Comparison of ENCODE assay signal across 29 cellular contexts in genomic region chr12:25828188-25828587, GRCh38.
A peak's percentile ranks its signal among the peaks of the same experiment; 100 is the strongest.
DNase-seq lines count a peak whose midpoint lies in the region; ATAC-seq and TF ChIP-seq lines count a peak whose summit lies in the region.
"Had no signal": no experiment of that assay in that cellular context is flagged by ENCODE, and none has a peak within 500 bp of the region (broad histone marks: within the 10 kb centered on the region; RNA-seq: fewer than 3 reads in every experiment).

No MANE protein-coding gene starts in this region.

- H3K27ac ChIP-seq in ACC112 (ENCODE audit: low read depth, low read length) (peak overlapping the region; percentile 77; the same call in 1 of the 2 replicates), esophagus muscularis mucosa (replicated peaks in 1 of 4) (peak overlapping the region; percentile 32 to 71 (median 62)), neuronal stem cell (replicated peaks; ENCODE audit: low read length) (no peak overlapping the region)
- H3K27ac ChIP-seq: gastrocnemius medialis, HL-60, lower lobe of right lung, neutrophil had no signal

- H2AK5ac ChIP-seq in neuronal stem cell (ENCODE audit: low read depth, low read length), result no peak overlapping the region

- H2BK120ac ChIP-seq in neuronal stem cell (ENCODE audit: low read depth, low read length), result no peak overlapping the region

- H2BK12ac ChIP-seq in neuronal stem cell (ENCODE audit: low read length), result no peak overlapping the region

- H3K27ac Mint-ChIP-seq in T-cell, result no peak overlapping the region
- H3K27ac Mint-ChIP-seq: activated CD4-positive, alpha-beta memory T cell treated with anti-CD3 and anti-CD28 coated beads for 36 hours; activated naive CD8-positive, alpha-beta T cell; stimulated activated memory B cell treated with anti-CD40 and anti-IgM and Interleukin-4, amounts not matched to agents 10 μg/mL and 1 μg/mL and 100 μg/mL, for 72 hours had no signal

- H3K36me3 ChIP-seq in ACC112 (ENCODE audit: insufficient read depth, low read length) (no peaks in the 10 kb centered on the region), esophagus muscularis mucosa (no peaks in the 10 kb centered on the region), neuronal stem cell (replicated peaks in 1 of 2; ENCODE audit: control insufficient read depth in 2 of 2, insufficient read depth in 2 of 2, low read length in 2 of 2) (no peaks in the 10 kb centered on the region)
- H3K36me3 ChIP-seq: ascending aorta, gastrocnemius medialis, lower lobe of right lung, neutrophil, thoracic aorta had no signal

- H3K9me3 Mint-ChIP-seq in T-cell, result peaks cover 0 to 2% (median 0%) of the 10 kb centered on the region in 3 donors
- H3K9me3 Mint-ChIP-seq: activated CD4-positive, alpha-beta memory T cell treated with anti-CD3 and anti-CD28 coated beads for 36 hours; stimulated activated memory B cell treated with anti-CD40 and anti-IgM and Interleukin-4, amounts not matched to agents 10 μg/mL and 1 μg/mL and 100 μg/mL, for 72 hours had no signal

- no peak for TF ChIP-seq POLR2A in esophagus muscularis mucosa (IDR thresholded peaks at IDR 0.05; ENCODE audit: low read depth)

- POLR2A ChIA-PET in HEK293T (lab: Yijun Ruan, JAX), result no interaction called here
- POLR2A ChIA-PET in T-cell (lab: Charles Lee), result no interaction called here

- H3K9ac ChIP-seq in neuronal stem cell (ENCODE audit: low read depth, low read length, poor library complexity), result no peak overlapping the region

- H3K27me3 ChIP-seq in ACC112 (ENCODE audit: insufficient read depth, low read length) (no peaks in the 10 kb centered on the region), esophagus muscularis mucosa (no peaks in the 10 kb centered on the region), neuronal stem cell (ENCODE audit: control insufficient read depth in 3 of 3, insufficient read depth in 3 of 3, low read depth in 1 of 3, low read length in 3 of 3) (no peaks in the 10 kb centered on the region)
- H3K27me3 ChIP-seq: ascending aorta, gastrocnemius medialis, neutrophil had no signal

- H3K4ac ChIP-seq in neuronal stem cell (ENCODE audit: low read length), result no peak overlapping the region

- DNase-seq in HEK293T (ENCODE audit: extremely low spot score) (no peak), esophagus muscularis mucosa (ENCODE audit: extremely low spot score) (no peak), neuronal stem cell (ENCODE audit: low spot score) (no peak), T-cell (no peak), superior temporal gyrus (ENCODE audit: extremely low spot score) (no peak), NCI-H187 treated with DMSO at 0.1 percent for 48 hours (lab: John Stamatoyannopoulos, UW) (no peak), NCI-H2171 (lab: John Stamatoyannopoulos, UW) (no peak)
- DNase-seq: activated CD4-positive, alpha-beta memory T cell treated with anti-CD3 and anti-CD28 coated beads for 36 hours; activated CD8-positive, alpha-beta memory T cell treated with anti-CD3 and anti-CD28 coated beads, Interleukin-2, amount 50 U/mL, for 48 hours; Calu3; effector CD8-positive, alpha-beta T cell; gastrocnemius medialis; islet precursor cell; lower lobe of right lung; NCI-H1048; NCI-H187; NCI-H2227 treated with DMSO at 0.1 percent for 48 hours; NCI-H774; stimulated activated CD4-positive, alpha-beta T cell treated with anti-CD3 and anti-CD28 coated beads, Interleukin-2, amount 100 ng/mL, for 48 hours had no signal

- no peak overlapping the region for H3K18ac ChIP-seq in neuronal stem cell (ENCODE audit: low read length)

- H2AFZ ChIP-seq in ACC112 (ENCODE audit: low read length, unreplicated experiment), result no peak overlapping the region
- peak overlapping the region; percentile 27 for H2AFZ ChIP-seq in neuronal stem cell (ENCODE audit: low read length)

- no peak for TF ChIP-seq CTCF in esophagus muscularis mucosa (IDR thresholded peaks at IDR 0.05)

- H2BK15ac ChIP-seq in neuronal stem cell (ENCODE audit: low read length), result no peak overlapping the region

- ATAC-seq in T-cell (replicated peaks in 1 of 4), result no peak
- ATAC-seq: activated CD4-positive, CD25-positive, alpha-beta regulatory T cell treated with anti-CD3 and anti-CD28 coated beads, Interleukin-2, amount 50 U/mL, for 24 hours; gastrocnemius medialis; HCT116; lower lobe of right lung; stimulated activated memory B cell treated with anti-CD40 and anti-IgM and Interleukin-4, amounts not matched to agents 10 μg/mL and 1 μg/mL and 100 μg/mL, for 72 hours had no signal

- H3K4me1 ChIP-seq in ACC112 (ENCODE audit: control insufficient read depth, insufficient read depth, low read length, unreplicated experiment) (peaks cover 26% of the 10 kb centered on the region), esophagus muscularis mucosa (peaks cover 2 to 41% (median 37%) of the 10 kb centered on the region in 4 donors), neuronal stem cell (ENCODE audit: control insufficient read depth in 2 of 2, insufficient read depth in 1 of 2, low read depth in 1 of 2, low read length in 2 of 2) (peaks cover 0 to 2% of the 10 kb centered on the region in 2 donors)
- H3K4me1 ChIP-seq: gastrocnemius medialis, lower lobe of right lung had no signal

- H3K4me2 ChIP-seq in neuronal stem cell (ENCODE audit: insufficient read depth, low read length, poor library complexity, severe bottlenecking), result no peak overlapping the region

- no peak overlapping the region for H3K14ac ChIP-seq in neuronal stem cell (ENCODE audit: low read length)

- CTCF ChIA-PET in HEK293T (lab: Yijun Ruan, JAX) (no interaction called here), T-cell (lab: Charles Lee) (no interaction called here)

- H3K79me2 ChIP-seq in ACC112 (ENCODE audit: control insufficient read depth, insufficient read depth, low read length, unreplicated experiment), result no peaks in the 10 kb centered on the region

- intact Hi-C loops in esophagus muscularis mucosa (cut with DNase I), result loop anchor here (10.0 kb wide), 1 partner anchor 243 kb away; no protein-coding TSS in a partner anchor

- H3K23ac ChIP-seq in neuronal stem cell (ENCODE audit: low read depth, low read length, poor library complexity), result no peak overlapping the region

- no peaks in the 10 kb centered on the region for H3K36me3 Mint-ChIP-seq in T-cell
- H3K36me3 Mint-ChIP-seq: activated CD4-positive, alpha-beta memory T cell treated with anti-CD3 and anti-CD28 coated beads for 36 hours; activated naive CD8-positive, alpha-beta T cell; CD14-positive monocyte; stimulated activated memory B cell treated with anti-CD40 and anti-IgM and Interleukin-4, amounts not matched to agents 10 μg/mL and 1 μg/mL and 100 μg/mL, for 72 hours had no signal

- WGBS in esophagus muscularis mucosa, result 37% methylated on average over 4 of the region's 4 CpGs
- no CpG with 5 or more reads among the region's 4 CpGs for WGBS in neuronal stem cell (ENCODE audit: extremely low coverage in 2 of 2, insufficient read length in 2 of 2, insufficient replicate concordance in 1 of 2), 2 donors

- H3K4me3 Mint-ChIP-seq in T-cell, result no peak overlapping the region
- H3K4me3 Mint-ChIP-seq: activated CD4-positive, alpha-beta memory T cell treated with anti-CD3 and anti-CD28 coated beads for 36 hours; activated naive CD8-positive, alpha-beta T cell; CD14-positive monocyte; stimulated activated memory B cell treated with anti-CD40 and anti-IgM and Interleukin-4, amounts not matched to agents 10 μg/mL and 1 μg/mL and 100 μg/mL, for 72 hours had no signal

- H4K8ac ChIP-seq in neuronal stem cell (ENCODE audit: low read depth, low read length), result no peak overlapping the region

- H3K9me3 ChIP-seq in esophagus muscularis mucosa (no peaks in the 10 kb centered on the region), neuronal stem cell (replicated peaks in 1 of 2; ENCODE audit: control insufficient read depth in 2 of 2, insufficient read depth in 1 of 2, low read depth in 1 of 2, low read length in 2 of 2) (no peaks in the 10 kb centered on the region)
- H3K9me3 ChIP-seq: ascending aorta, gastrocnemius medialis, lower lobe of right lung, neutrophil, thoracic aorta had no signal

- H4K91ac ChIP-seq in neuronal stem cell (ENCODE audit: low read depth, low read length, poor library complexity), result no peak overlapping the region

- no peaks in the 10 kb centered on the region for H3K4me1 Mint-ChIP-seq in T-cell
- H3K4me1 Mint-ChIP-seq: stimulated activated memory B cell treated with anti-CD40 and anti-IgM and Interleukin-4, amounts not matched to agents 10 μg/mL and 1 μg/mL and 100 μg/mL, for 72 hours had no signal

- no peak overlapping the region for H2BK5ac ChIP-seq in neuronal stem cell (ENCODE audit: low read length)

- H3K27me3 Mint-ChIP-seq in T-cell, result peaks cover 2 to 4% of the 10 kb centered on the region in 2 donors
- H3K27me3 Mint-ChIP-seq: activated naive CD8-positive, alpha-beta T cell had no signal

- H3K4me3 ChIP-seq in ACC112 (ENCODE audit: low read depth, low read length), result no peak overlapping the region
- no peak overlapping the region for H3K4me3 ChIP-seq in esophagus muscularis mucosa
- H3K4me3 ChIP-seq in neuronal stem cell (ENCODE audit: low read length in 2 of 2), result no peak overlapping the region
- H3K4me3 ChIP-seq: ascending aorta, gastrocnemius medialis, lower lobe of right lung, thoracic aorta had no signal

- no peak for TF ChIP-seq EP300 in esophagus muscularis mucosa (IDR thresholded peaks at IDR 0.05)

- no peaks in the 10 kb centered on the region for H3K79me1 ChIP-seq in neuronal stem cell (ENCODE audit: low read depth, low read length)

TF ChIP-seq in HEK293T, 16 proteins besides CTCF, POLR2A, EP300 and RAD21:
- TF ChIP-seq TARDBP (IDR thresholded peaks at IDR 0.05) (no peak), NFRKB (IDR thresholded peaks at IDR 0.05) (no peak), SUZ12 (IDR thresholded peaks at IDR 0.05) (no peak), PKNOX1 (IDR thresholded peaks at IDR 0.05) (peak; percentile 41; the same call in 1 of the 2 replicates)
